13 cellular contexts compared by ENCODE assay signal in genomic region chr5:39775458-39776365, GRCh38.
DNase-seq lines count a peak whose midpoint lies in the region; TF ChIP-seq lines count a peak whose summit lies in the region.
"Had no signal": no experiment of that assay in that cellular context is flagged by ENCODE, and none has a peak within 500 bp of the region (broad histone marks: within the 10 kb centered on the region; RNA-seq: fewer than 3 reads in every experiment).

No MANE protein-coding gene starts in this region.

- H3K9ac ChIP-seq in neural progenitor cell, result no peak overlapping the region

- intact Hi-C loops in ovary (cut with DNase I), result no loop called here

- H3K27me3 Mint-ChIP-seq in neural progenitor cell (ENCODE audit: insufficient read depth, low read depth), result no peaks in the 10 kb centered on the region
- peaks cover 3% of the 10 kb centered on the region for H3K27me3 Mint-ChIP-seq in activated CD4-positive, alpha-beta T cell treated with anti-CD3 and anti-CD28 coated beads, Interleukin-2, amount 10 ng/mL, durations not matched to agents 7 days and 5 days

- no peaks in the 10 kb centered on the region for H3K36me3 ChIP-seq in neural progenitor cell
- no peaks in the 10 kb centered on the region for H3K36me3 ChIP-seq in ovary

- no peak overlapping the region for H3K4me2 ChIP-seq in neural progenitor cell

- CTCF ChIA-PET in activated CD4-positive, alpha-beta T cell treated with anti-CD3 and anti-CD28 coated beads, Interleukin-2, amount 10 ng/mL, durations not matched to agents 7 days and 5 days (lab: Charles Lee), result interaction anchor here (0.6 kb wide), 1 partner anchor 311 kb away, joined by 3 read pairs; no protein-coding TSS in a partner anchor

- DNase-seq in DMS53 (lab: John Stamatoyannopoulos, UW), result peak; percentile 31
- peak; percentile 77 for DNase-seq in RPMI7951 (ENCODE audit: low read depth)
- DNase-seq in epithelial cell of proximal tubule (ENCODE audit: low read depth), result peak; percentile 53
- DNase-seq in neural progenitor cell (ENCODE audit: low spot score), result no peak
- no peak for DNase-seq in activated CD4-positive, alpha-beta T cell treated with anti-CD3 and anti-CD28 coated beads, Interleukin-2, amount 10 ng/mL, durations not matched to agents 7 days and 5 days
- no peak for DNase-seq in HuH-7.5 (ENCODE audit: low spot score)
- no peak for DNase-seq in ovary
- DNase-seq in KBM-7, result no peak
- DNase-seq: activated naive CD8-positive, alpha-beta T cell treated with anti-CD3 and anti-CD28 coated beads, Interleukin-2, amount 10 ng/mL, durations not matched to agents 7 days and 5 days; CD4-positive, alpha-beta T cell; endodermal cell; NCI-H187 treated with DMSO at 0.1 percent for 48 hours; T-helper 9 cell had no signal

- no peak for TF ChIP-seq CTCF in epithelial cell of proximal tubule (conservative IDR thresholded peaks at IDR 0.05; ENCODE audit: low read depth, low read length)
- no peak for TF ChIP-seq CTCF in neural progenitor cell (IDR thresholded peaks at IDR 0.05)
- TF ChIP-seq CTCF in ovary (IDR thresholded peaks at IDR 0.05), result no peak

- H3K9me3 ChIP-seq in neural progenitor cell (ENCODE audit: low read depth) (no peaks in the 10 kb centered on the region), ovary (no peaks in the 10 kb centered on the region)

- H3K36me3 Mint-ChIP-seq in neural progenitor cell, result no peaks in the 10 kb centered on the region
- H3K36me3 Mint-ChIP-seq in activated CD4-positive, alpha-beta T cell treated with anti-CD3 and anti-CD28 coated beads, Interleukin-2, amount 10 ng/mL, durations not matched to agents 7 days and 5 days (ENCODE audit: low read depth), result no peaks in the 10 kb centered on the region
- H3K36me3 Mint-ChIP-seq: activated naive CD8-positive, alpha-beta T cell treated with anti-CD3 and anti-CD28 coated beads, Interleukin-2, amount 10 ng/mL, durations not matched to agents 7 days and 5 days had no signal

- TF ChIP-seq POLR2A in ovary (IDR thresholded peaks at IDR 0.05), result no peak

- no peaks in the 10 kb centered on the region for H3K9me3 Mint-ChIP-seq in neural progenitor cell
- no peaks in the 10 kb centered on the region for H3K9me3 Mint-ChIP-seq in activated CD4-positive, alpha-beta T cell treated with anti-CD3 and anti-CD28 coated beads, Interleukin-2, amount 10 ng/mL, durations not matched to agents 7 days and 5 days
- H3K9me3 Mint-ChIP-seq: activated naive CD8-positive, alpha-beta T cell treated with anti-CD3 and anti-CD28 coated beads, Interleukin-2, amount 10 ng/mL, durations not matched to agents 7 days and 5 days; CD4-positive, alpha-beta T cell had no signal

- WGBS in ovary, 3 donors, result 78 to 86% (median 80%) methylated on average over 6 of the region's 6 CpGs

- H3K27ac ChIP-seq in neural progenitor cell (no peak overlapping the region), ovary (no peak overlapping the region)

- H3K4me3 Mint-ChIP-seq in neural progenitor cell, result no peak overlapping the region
- no peak overlapping the region for H3K4me3 Mint-ChIP-seq in activated CD4-positive, alpha-beta T cell treated with anti-CD3 and anti-CD28 coated beads, Interleukin-2, amount 10 ng/mL, durations not matched to agents 7 days and 5 days
- H3K4me3 Mint-ChIP-seq: activated naive CD8-positive, alpha-beta T cell treated with anti-CD3 and anti-CD28 coated beads, Interleukin-2, amount 10 ng/mL, durations not matched to agents 7 days and 5 days; CD4-positive, alpha-beta T cell; endodermal cell had no signal

- no peaks in the 10 kb centered on the region for H3K27me3 ChIP-seq in neural progenitor cell
- H3K27me3 ChIP-seq in ovary, result no peaks in the 10 kb centered on the region

- H3K4me1 ChIP-seq in neural progenitor cell (peaks cover 5% of the 10 kb centered on the region), ovary (ENCODE audit: insufficient read depth) (no peaks in the 10 kb centered on the region)

- H3K27ac Mint-ChIP-seq in neural progenitor cell, result no peak overlapping the region
- H3K27ac Mint-ChIP-seq in activated CD4-positive, alpha-beta T cell treated with anti-CD3 and anti-CD28 coated beads, Interleukin-2, amount 10 ng/mL, durations not matched to agents 7 days and 5 days, result no peak overlapping the region
- H3K27ac Mint-ChIP-seq: activated naive CD8-positive, alpha-beta T cell treated with anti-CD3 and anti-CD28 coated beads, Interleukin-2, amount 10 ng/mL, durations not matched to agents 7 days and 5 days; CD4-positive, alpha-beta T cell; endodermal cell had no signal

- no peaks in the 10 kb centered on the region for H3K4me1 Mint-ChIP-seq in neural progenitor cell
- no peaks in the 10 kb centered on the region for H3K4me1 Mint-ChIP-seq in activated CD4-positive, alpha-beta T cell treated with anti-CD3 and anti-CD28 coated beads, Interleukin-2, amount 10 ng/mL, durations not matched to agents 7 days and 5 days
- H3K4me1 Mint-ChIP-seq: activated naive CD8-positive, alpha-beta T cell treated with anti-CD3 and anti-CD28 coated beads, Interleukin-2, amount 10 ng/mL, durations not matched to agents 7 days and 5 days had no signal

- peak overlapping the region; percentile 73 for H2AFZ ChIP-seq in neural progenitor cell (replicated peaks)

- TF ChIP-seq EP300 in ovary (IDR thresholded peaks at IDR 0.05), result no peak

- no peaks in the 10 kb centered on the region for H3F3A ChIP-seq in neural progenitor cell (ENCODE audit: low read depth)

- POLR2A ChIA-PET in activated CD4-positive, alpha-beta T cell treated with anti-CD3 and anti-CD28 coated beads, Interleukin-2, amount 10 ng/mL, durations not matched to agents 7 days and 5 days (lab: Charles Lee), result no interaction called here

- in situ Hi-C loops in KBM-7 (cut with MboI; ENCODE audit: low pct_unique_long_range_greater_than_20kb, low sequenced_read_pairs), result no loop called here

- no peak overlapping the region for H3K4me3 ChIP-seq in epithelial cell of proximal tubule (ENCODE audit: low read depth, low read length)
- H3K4me3 ChIP-seq in neural progenitor cell, result no peak overlapping the region
- H3K4me3 ChIP-seq in ovary, result no peak overlapping the region

- H4K20me1 ChIP-seq in neural progenitor cell (ENCODE audit: low read depth), result no peaks in the 10 kb centered on the region

- no peaks in the 10 kb centered on the region for H3K79me2 ChIP-seq in neural progenitor cell (ENCODE audit: low read depth)

Comparison
In these comparisons a context has a peak if more than half of its experiments do, and no peak if none do; other contexts are left out.
1. DNase-seq: peak in DMS53 (single experiment), RPMI7951 (single experiment) and epithelial cell of proximal tubule (single experiment); none in neural progenitor cell (single experiment), activated CD4-positive, alpha-beta T cell treated with anti-CD3 and anti-CD28 coated beads, Interleukin-2, amount 10 ng/mL, durations not matched to agents 7 days and 5 days (single experiment), HuH-7.5 (single experiment), ovary (0 of 5) and KBM-7 (single experiment).